Comparison of ENCODE assay signal across 1 cellular context in the genomic region with DNA sequence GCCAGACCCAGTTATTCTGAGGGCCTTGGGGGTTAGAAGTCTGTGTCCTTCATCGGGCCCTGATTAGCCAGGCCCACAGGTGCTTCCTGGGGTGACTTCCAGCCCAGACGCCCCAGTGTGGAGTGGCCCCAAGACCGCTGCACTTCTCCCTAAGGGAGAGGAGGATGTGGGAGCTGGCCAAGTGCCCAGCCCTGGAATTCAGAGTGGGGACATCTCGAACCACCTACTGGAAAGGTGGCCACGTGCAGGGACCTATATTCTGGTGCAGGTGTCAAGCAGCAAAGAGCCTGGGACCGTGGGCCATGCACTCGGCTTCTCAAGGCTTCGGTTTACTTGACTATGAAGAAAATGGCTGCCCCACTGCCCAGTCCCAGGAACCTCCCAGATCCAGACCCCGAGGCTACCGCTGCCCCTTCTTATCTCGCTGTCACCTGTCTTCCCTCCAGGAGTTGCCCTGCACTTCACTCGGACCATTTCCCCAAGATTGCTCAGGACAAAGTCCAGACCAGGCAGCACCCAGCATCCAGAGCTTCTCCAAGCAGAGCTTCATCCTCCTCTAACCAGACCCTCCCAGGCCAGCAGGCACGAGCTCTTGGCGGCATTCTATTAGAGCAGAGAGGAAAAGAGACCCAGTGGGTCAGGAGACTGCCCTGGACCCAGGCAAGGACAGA.
TF ChIP-seq lines count a peak whose summit lies in the region.

No MANE protein-coding gene starts in this region.

TF ChIP-seq in K562, 482 proteins besides CTCF, POLR2A, EP300 and RAD21 (continued from another document):
- TF ChIP-seq, protein P1, sequence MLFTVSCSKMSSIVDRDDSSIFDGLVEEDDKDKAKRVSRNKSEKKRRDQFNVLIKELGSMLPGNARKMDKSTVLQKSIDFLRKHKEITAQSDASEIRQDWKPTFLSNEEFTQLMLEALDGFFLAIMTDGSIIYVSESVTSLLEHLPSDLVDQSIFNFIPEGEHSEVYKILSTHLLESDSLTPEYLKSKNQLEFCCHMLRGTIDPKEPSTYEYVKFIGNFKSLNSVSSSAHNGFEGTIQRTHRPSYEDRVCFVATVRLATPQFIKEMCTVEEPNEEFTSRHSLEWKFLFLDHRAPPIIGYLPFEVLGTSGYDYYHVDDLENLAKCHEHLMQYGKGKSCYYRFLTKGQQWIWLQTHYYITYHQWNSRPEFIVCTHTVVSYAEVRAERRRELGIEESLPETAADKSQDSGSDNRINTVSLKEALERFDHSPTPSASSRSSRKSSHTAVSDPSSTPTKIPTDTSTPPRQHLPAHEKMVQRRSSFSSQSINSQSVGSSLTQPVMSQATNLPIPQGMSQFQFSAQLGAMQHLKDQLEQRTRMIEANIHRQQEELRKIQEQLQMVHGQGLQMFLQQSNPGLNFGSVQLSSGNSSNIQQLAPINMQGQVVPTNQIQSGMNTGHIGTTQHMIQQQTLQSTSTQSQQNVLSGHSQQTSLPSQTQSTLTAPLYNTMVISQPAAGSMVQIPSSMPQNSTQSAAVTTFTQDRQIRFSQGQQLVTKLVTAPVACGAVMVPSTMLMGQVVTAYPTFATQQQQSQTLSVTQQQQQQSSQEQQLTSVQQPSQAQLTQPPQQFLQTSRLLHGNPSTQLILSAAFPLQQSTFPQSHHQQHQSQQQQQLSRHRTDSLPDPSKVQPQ (CRISPR knock-in tag; IDR thresholded peaks at IDR 0.05; ENCODE audit: borderline replicate concordance) = no peak
